ENCODE assay signal across 1 cellular context in genomic region chr20:17934141-17934862, GRCh38.
TF ChIP-seq lines count a peak whose summit lies in the region.

No MANE protein-coding gene starts in this region.

TF ChIP-seq in WTC11, 78 proteins besides CTCF, POLR2A, EP300 and RAD21 (continued from another document):
- TF ChIP-seq, protein P1, sequence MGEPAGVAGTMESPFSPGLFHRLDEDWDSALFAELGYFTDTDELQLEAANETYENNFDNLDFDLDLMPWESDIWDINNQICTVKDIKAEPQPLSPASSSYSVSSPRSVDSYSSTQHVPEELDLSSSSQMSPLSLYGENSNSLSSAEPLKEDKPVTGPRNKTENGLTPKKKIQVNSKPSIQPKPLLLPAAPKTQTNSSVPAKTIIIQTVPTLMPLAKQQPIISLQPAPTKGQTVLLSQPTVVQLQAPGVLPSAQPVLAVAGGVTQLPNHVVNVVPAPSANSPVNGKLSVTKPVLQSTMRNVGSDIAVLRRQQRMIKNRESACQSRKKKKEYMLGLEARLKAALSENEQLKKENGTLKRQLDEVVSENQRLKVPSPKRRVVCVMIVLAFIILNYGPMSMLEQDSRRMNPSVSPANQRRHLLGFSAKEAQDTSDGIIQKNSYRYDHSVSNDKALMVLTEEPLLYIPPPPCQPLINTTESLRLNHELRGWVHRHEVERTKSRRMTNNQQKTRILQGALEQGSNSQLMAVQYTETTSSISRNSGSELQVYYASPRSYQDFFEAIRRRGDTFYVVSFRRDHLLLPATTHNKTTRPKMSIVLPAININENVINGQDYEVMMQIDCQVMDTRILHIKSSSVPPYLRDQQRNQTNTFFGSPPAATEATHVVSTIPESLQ (CRISPR knock-in tag; IDR thresholded peaks at IDR 0.05), result no peak
- TF ChIP-seq GRHL2 (CRISPR knock-in tag; IDR thresholded peaks at IDR 0.05; ENCODE audit: insufficient replicate concordance, severe bottlenecking) (no peak), SOX15 (CRISPR knock-in tag; IDR thresholded peaks at IDR 0.05) (no peak), NFE2L1 (CRISPR knock-in tag; IDR thresholded peaks at IDR 0.05) (no peak), JUN (CRISPR knock-in tag; IDR thresholded peaks at IDR 0.05) (no peak), JAZF1 (CRISPR knock-in tag; IDR thresholded peaks at IDR 0.05) (no peak), ZNF219 (CRISPR knock-in tag; IDR thresholded peaks at IDR 0.05; ENCODE audit: borderline replicate concordance) (no peak)
